In genomic region chr12:30707628-30708342, GRCh38 we compare ENCODE assay signal across 1 cellular context.
A peak's percentile ranks its signal among the peaks of the same experiment; 100 is the strongest.
TF ChIP-seq lines count a peak whose summit lies in the region.

No MANE protein-coding gene starts in this region.

TF ChIP-seq in HEK293, 187 proteins besides CTCF, POLR2A, EP300 and RAD21 (continued from another document):
- TF ChIP-seq ZNF239 (tag by site-specific recombination; IDR thresholded peaks at IDR 0.05) (no peak), AEBP2 (tag by site-specific recombination; IDR thresholded peaks at IDR 0.05; ENCODE audit: borderline replicate concordance) (no peak), HOXC10 (CRISPR knock-in tag; IDR thresholded peaks at IDR 0.05) (no peak), SETDB1 (IDR thresholded peaks at IDR 0.05; ENCODE audit: insufficient read length, low read length) (peak; percentile 16), ZNF391 (tag by site-specific recombination; IDR thresholded peaks at IDR 0.05; ENCODE audit: borderline replicate concordance, low read depth) (no peak), ZNF670 (tag by site-specific recombination; IDR thresholded peaks at IDR 0.05; ENCODE audit: low read depth) (no peak), ZNF585B (tag by site-specific recombination; IDR thresholded peaks at IDR 0.05) (no peak), ZNF792 (tag by site-specific recombination; IDR thresholded peaks at IDR 0.05) (no peak)
